ENCODE assay signal across 8 cellular contexts in the genomic region with DNA sequence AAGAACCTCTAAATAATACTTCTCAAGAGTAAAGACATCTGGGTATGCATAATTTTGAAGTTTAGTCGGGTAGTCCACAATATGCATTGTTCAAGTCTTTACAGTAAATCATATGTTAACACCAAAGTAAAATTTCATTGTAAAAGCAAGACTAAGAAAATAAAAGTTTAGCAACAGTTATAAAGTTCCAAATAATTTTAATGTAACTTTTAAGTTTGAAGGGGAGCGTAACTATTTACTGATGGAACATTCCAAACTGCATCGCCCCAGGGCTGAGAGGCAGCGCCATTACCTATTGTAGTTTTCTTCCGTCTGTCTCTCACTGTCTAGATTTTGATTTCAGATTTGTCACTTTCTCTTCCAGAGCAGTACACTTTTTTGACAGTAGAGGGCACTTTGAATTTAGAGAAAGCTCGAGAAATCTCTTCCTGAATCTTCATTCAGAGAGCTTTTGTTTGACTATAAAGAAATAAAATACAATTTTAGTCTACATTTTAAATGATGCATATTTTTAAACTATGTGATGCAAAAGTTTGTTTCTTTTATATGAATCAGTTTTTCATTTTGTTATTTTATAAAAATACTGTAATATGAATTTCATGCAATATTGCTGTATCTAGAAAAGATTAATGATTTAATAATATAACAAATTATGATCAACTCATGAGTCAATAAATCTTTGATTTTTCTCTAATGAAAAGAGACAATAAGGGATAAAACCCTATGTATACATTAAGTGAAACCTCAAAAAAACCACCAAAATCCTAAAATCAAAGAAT.
DNase-seq lines count a peak whose midpoint lies in the region; ATAC-seq and TF ChIP-seq lines count a peak whose summit lies in the region.

No MANE protein-coding gene starts in this region.

- no peaks in the 10 kb centered on the region for H3K27me3 ChIP-seq in left ventricle myocardium inferior (ENCODE audit: low read depth)

- TF ChIP-seq CTCF in left ventricle myocardium inferior (IDR thresholded peaks at IDR 0.05; ENCODE audit: borderline replicate concordance) (peak; percentile 89), retinal pigment epithelial cell (conservative IDR thresholded peaks at IDR 0.05; ENCODE audit: low read depth, low read length) (peak; percentile 73)

- H3K9me3 ChIP-seq in left ventricle myocardium inferior (replicated peaks) = no peaks in the 10 kb centered on the region

- no peak for DNase-seq in left ventricle myocardium inferior
- DNase-seq in left cardiac atrium = no peak
- DNase-seq in MV-4-11 (lab: John Stamatoyannopoulos, UW) = peak; percentile 44
- peak; percentile 75 for DNase-seq in SK-N-DZ (ENCODE audit: low spot score)
- peak; percentile 31 for DNase-seq in fibroblast of the conjunctiva (ENCODE audit: low read depth)
- DNase-seq in retinal pigment epithelial cell (ENCODE audit: low read depth) = no peak
- DNase-seq in COLO668 (lab: John Stamatoyannopoulos, UW; ENCODE audit: unreplicated experiment) = no peak

- no peaks in the 10 kb centered on the region for H3K36me3 ChIP-seq in left ventricle myocardium inferior

- ATAC-seq in left cardiac atrium (no peak), HG02623 (IDR thresholded peaks at IDR 0.05; ENCODE audit: unreplicated experiment) (peak; percentile 86)

- H3K4me3 ChIP-seq in left ventricle myocardium inferior = no peak overlapping the region
- no peak overlapping the region for H3K4me3 ChIP-seq in retinal pigment epithelial cell (ENCODE audit: low read length)

- intact Hi-C loops in left ventricle myocardium inferior (cut with micrococcal nuclease) (loop anchor here (10.0 kb wide), 2 partner anchors 389 to 719 kb away; partner anchors contain the start of gene FIGN), left cardiac atrium (cut with DNase I) (loop anchor here in 1 of 2 donors (5.0 to 10.0 kb wide), 2 partner anchors 121 to 1079 kb away; no protein-coding TSS in a partner anchor)

- H3K4me1 ChIP-seq in left ventricle myocardium inferior = peaks cover 22% of the 10 kb centered on the region

- no peak overlapping the region for H3K27ac ChIP-seq in left ventricle myocardium inferior (replicated peaks)

Comparison
In these comparisons a context has a peak if more than half of its experiments do, and no peak if none do; other contexts are left out.
1. DNase-seq: peak in MV-4-11 (single experiment), SK-N-DZ (single experiment) and fibroblast of the conjunctiva (single experiment); none in left ventricle myocardium inferior (single experiment), left cardiac atrium (single experiment), retinal pigment epithelial cell (single experiment) and COLO668 (single experiment).